In the genomic region with DNA sequence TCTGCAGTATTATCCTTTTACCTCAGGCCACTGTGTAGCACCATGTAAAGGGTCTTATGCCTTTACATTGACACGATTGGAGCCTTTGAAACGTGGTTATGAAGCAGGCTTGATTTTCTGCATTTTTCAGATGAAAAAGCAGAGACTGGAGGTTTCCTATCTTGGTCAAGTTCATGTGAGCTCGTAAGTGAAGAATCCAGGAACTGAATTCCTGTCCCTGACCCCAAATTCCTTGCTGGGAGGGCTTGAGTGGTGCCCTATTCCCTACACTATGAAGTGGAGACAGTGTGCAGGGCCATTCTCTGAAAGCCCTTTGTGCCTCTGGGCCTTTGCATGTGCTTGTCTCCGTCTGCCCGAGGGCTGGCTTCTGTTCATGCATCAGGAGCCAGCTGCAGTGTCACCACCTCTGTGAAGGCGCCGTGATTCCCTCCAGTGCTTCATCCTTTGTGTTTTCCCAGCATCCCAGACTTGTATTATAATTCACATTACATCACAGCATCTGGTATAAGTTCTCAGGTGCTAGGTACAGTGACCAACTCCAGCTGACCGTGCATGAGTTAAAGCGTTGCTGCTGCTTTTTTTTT, we compare ENCODE assay signal across 1 cellular context.
TF ChIP-seq lines count a peak whose summit lies in the region.

No MANE protein-coding gene starts in this region.

TF ChIP-seq in H1, 55 proteins besides CTCF, POLR2A, EP300 and RAD21:
- TF ChIP-seq JUND (IDR thresholded peaks at IDR 0.05; ENCODE audit: low read length) (peak; percentile 45; the same call in 1 of the 2 replicates), KDM5A (IDR thresholded peaks at IDR 0.05; ENCODE audit: low read length) (no peak)
